In the genomic region with DNA sequence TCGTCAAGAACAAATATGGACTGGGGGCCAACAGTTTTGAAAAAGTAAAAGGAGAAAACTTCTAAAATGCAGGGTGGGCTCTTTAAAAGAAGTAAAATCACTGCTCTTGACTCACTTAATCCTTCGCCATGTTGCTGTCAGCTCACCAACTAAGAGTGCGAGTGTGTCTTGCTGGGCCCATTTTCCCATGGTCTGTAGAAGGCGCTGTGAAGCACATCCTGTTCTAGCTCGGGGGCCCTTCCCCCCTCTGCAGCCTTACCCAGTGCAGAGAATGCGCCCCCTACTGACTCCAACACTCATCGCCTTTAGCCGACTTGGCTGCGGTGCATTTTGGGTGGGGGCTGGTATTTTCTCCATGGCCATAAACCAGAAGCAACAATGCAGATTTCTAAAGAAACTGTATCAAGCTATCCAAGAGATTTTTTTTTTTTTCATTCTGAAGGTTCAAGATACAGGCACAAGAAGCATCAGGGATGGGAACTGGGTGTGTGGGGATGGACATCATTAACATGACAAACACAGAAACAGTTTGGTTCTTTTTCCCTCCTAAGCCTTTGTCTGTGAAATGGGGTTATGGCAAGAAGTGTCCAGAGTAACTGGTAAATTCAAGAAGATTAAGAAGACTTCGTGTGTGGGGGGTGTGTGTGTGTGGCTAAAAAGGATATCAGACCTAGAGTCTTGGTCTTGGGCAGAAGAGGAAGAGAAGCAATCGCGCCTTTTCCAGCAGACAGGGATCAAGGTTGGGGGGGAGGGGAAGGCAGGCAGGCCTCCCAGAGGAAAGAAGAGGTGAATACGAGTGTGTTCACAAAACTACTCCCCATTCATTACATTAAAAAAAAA, we compare ENCODE assay signal across 1 cellular context.
TF ChIP-seq lines count a peak whose summit lies in the region.

No MANE protein-coding gene starts in this region.

TF ChIP-seq in GM12878, 131 proteins besides CTCF, POLR2A, EP300 and RAD21 (continued from another document and continues in another):
- TF ChIP-seq, protein P1, sequence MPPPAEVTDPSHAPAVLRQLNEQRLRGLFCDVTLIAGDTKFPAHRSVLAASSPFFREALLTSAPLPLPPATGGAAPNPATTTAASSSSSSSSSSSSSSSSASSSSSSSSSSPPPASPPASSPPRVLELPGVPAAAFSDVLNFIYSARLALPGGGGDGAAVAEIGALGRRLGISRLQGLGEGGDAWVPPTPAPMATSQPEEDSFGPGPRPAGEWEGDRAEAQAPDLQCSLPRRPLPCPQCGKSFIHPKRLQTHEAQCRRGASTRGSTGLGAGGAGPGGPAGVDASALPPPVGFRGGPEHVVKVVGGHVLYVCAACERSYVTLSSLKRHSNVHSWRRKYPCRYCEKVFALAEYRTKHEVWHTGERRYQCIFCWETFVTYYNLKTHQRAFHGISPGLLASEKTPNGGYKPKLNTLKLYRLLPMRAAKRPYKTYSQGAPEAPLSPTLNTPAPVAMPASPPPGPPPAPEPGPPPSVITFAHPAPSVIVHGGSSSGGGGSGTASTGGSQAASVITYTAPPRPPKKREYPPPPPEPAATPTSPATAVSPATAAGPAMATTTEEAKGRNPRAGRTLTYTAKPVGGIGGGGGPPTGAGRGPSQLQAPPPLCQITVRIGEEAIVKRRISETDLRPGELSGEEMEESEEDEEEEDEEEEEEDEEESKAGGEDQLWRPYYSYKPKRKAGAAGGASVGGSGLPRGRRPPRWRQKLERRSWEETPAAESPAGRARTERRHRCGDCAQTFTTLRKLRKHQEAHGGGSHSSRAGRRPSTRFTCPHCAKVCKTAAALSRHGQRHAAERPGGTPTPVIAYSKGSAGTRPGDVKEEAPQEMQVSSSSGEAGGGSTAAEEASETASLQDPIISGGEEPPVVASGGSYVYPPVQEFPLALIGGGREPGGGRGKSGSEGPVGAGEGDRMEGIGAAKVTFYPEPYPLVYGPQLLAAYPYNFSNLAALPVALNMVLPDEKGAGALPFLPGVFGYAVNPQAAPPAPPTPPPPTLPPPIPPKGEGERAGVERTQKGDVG (CRISPR knock-in tag; IDR thresholded peaks at IDR 0.05), result no peak
- 0 out of 2 replicates have a peak, but pooled peaks have one; percentile 60 for TF ChIP-seq JUND (IDR thresholded peaks at IDR 0.05; ENCODE audit: low read depth, low read length)
- no peak for TF ChIP-seq ZNF274 (IDR thresholded peaks at IDR 0.05; ENCODE audit: insufficient read depth, insufficient read length)
- no peak; the same call in 1 of the 2 replicates for TF ChIP-seq SMAD5 (IDR thresholded peaks at IDR 0.05; ENCODE audit: low read depth)
- TF ChIP-seq BRCA1 (IDR thresholded peaks at IDR 0.05; ENCODE audit: low read depth, low read length), result no peak
- TF ChIP-seq CBX3 (IDR thresholded peaks at IDR 0.05; ENCODE audit: borderline replicate concordance, low read depth), result no peak
- TF ChIP-seq RAD51 (IDR thresholded peaks at IDR 0.05), result no peak
- TF ChIP-seq, protein P2, sequence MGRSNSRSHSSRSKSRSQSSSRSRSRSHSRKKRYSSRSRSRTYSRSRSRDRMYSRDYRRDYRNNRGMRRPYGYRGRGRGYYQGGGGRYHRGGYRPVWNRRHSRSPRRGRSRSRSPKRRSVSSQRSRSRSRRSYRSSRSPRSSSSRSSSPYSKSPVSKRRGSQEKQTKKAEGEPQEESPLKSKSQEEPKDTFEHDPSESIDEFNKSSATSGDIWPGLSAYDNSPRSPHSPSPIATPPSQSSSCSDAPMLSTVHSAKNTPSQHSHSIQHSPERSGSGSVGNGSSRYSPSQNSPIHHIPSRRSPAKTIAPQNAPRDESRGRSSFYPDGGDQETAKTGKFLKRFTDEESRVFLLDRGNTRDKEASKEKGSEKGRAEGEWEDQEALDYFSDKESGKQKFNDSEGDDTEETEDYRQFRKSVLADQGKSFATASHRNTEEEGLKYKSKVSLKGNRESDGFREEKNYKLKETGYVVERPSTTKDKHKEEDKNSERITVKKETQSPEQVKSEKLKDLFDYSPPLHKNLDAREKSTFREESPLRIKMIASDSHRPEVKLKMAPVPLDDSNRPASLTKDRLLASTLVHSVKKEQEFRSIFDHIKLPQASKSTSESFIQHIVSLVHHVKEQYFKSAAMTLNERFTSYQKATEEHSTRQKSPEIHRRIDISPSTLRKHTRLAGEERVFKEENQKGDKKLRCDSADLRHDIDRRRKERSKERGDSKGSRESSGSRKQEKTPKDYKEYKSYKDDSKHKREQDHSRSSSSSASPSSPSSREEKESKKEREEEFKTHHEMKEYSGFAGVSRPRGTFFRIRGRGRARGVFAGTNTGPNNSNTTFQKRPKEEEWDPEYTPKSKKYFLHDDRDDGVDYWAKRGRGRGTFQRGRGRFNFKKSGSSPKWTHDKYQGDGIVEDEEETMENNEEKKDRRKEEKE (IDR thresholded peaks at IDR 0.05), result no peak
- TF ChIP-seq MTA3 (IDR thresholded peaks at IDR 0.05; ENCODE audit: borderline replicate concordance, low read length), result no peak
- no peak for TF ChIP-seq PAX8 (IDR thresholded peaks at IDR 0.05)
- peak in 1 of 2 experiments; percentile 60; a peak in 2 of 4 replicates for TF ChIP-seq ETV6 (conservative IDR thresholded peaks at IDR 0.05 in 1 of 2, IDR thresholded peaks at IDR 0.05 in 1 of 2; ENCODE audit: borderline replicate concordance in 1 of 2, low read depth in 1 of 2)
- peak; percentile 62; the same call in 1 of the 2 replicates for TF ChIP-seq ZNF24 (IDR thresholded peaks at IDR 0.05)
- TF ChIP-seq, protein P3, sequence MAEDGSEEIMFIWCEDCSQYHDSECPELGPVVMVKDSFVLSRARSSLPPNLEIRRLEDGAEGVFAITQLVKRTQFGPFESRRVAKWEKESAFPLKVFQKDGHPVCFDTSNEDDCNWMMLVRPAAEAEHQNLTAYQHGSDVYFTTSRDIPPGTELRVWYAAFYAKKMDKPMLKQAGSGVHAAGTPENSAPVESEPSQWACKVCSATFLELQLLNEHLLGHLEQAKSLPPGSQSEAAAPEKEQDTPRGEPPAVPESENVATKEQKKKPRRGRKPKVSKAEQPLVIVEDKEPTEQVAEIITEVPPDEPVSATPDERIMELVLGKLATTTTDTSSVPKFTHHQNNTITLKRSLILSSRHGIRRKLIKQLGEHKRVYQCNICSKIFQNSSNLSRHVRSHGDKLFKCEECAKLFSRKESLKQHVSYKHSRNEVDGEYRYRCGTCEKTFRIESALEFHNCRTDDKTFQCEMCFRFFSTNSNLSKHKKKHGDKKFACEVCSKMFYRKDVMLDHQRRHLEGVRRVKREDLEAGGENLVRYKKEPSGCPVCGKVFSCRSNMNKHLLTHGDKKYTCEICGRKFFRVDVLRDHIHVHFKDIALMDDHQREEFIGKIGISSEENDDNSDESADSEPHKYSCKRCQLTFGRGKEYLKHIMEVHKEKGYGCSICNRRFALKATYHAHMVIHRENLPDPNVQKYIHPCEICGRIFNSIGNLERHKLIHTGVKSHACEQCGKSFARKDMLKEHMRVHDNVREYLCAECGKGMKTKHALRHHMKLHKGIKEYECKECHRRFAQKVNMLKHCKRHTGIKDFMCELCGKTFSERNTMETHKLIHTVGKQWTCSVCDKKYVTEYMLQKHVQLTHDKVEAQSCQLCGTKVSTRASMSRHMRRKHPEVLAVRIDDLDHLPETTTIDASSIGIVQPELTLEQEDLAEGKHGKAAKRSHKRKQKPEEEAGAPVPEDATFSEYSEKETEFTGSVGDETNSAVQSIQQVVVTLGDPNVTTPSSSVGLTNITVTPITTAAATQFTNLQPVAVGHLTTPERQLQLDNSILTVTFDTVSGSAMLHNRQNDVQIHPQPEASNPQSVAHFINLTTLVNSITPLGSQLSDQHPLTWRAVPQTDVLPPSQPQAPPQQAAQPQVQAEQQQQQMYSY (CRISPR knock-in tag; IDR thresholded peaks at IDR 0.05), result no peak
- no peak for TF ChIP-seq SMAD1 (IDR thresholded peaks at IDR 0.05; ENCODE audit: low read depth, partially characterized antibody)
- TF ChIP-seq GATAD2B (conservative IDR thresholded peaks at IDR 0.05; ENCODE audit: low read depth), result no peak
- no peak for TF ChIP-seq MYC (IDR thresholded peaks at IDR 0.05; ENCODE audit: insufficient read depth, insufficient read length, insufficient replicate concordance, low read length, severe bottlenecking)
- TF ChIP-seq DPF2 (IDR thresholded peaks at IDR 0.05), result no peak
- no peak for TF ChIP-seq CHD4 (IDR thresholded peaks at IDR 0.05)
- TF ChIP-seq, protein P4, sequence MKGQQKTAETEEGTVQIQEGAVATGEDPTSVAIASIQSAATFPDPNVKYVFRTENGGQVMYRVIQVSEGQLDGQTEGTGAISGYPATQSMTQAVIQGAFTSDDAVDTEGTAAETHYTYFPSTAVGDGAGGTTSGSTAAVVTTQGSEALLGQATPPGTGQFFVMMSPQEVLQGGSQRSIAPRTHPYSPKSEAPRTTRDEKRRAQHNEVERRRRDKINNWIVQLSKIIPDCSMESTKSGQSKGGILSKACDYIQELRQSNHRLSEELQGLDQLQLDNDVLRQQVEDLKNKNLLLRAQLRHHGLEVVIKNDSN (IDR thresholded peaks at IDR 0.05; ENCODE audit: borderline replicate concordance, extremely low read length, insufficient read depth, low read depth, low read length), result no peak
- TF ChIP-seq MEF2A (IDR thresholded peaks at IDR 0.05; ENCODE audit: insufficient read depth, low read depth, low read length), result peak; percentile 76
- TF ChIP-seq GABPA (IDR thresholded peaks at IDR 0.05; ENCODE audit: low read depth), result 0 out of 2 replicates have a peak, but pooled peaks have one; percentile 26
- TF ChIP-seq, protein P5, sequence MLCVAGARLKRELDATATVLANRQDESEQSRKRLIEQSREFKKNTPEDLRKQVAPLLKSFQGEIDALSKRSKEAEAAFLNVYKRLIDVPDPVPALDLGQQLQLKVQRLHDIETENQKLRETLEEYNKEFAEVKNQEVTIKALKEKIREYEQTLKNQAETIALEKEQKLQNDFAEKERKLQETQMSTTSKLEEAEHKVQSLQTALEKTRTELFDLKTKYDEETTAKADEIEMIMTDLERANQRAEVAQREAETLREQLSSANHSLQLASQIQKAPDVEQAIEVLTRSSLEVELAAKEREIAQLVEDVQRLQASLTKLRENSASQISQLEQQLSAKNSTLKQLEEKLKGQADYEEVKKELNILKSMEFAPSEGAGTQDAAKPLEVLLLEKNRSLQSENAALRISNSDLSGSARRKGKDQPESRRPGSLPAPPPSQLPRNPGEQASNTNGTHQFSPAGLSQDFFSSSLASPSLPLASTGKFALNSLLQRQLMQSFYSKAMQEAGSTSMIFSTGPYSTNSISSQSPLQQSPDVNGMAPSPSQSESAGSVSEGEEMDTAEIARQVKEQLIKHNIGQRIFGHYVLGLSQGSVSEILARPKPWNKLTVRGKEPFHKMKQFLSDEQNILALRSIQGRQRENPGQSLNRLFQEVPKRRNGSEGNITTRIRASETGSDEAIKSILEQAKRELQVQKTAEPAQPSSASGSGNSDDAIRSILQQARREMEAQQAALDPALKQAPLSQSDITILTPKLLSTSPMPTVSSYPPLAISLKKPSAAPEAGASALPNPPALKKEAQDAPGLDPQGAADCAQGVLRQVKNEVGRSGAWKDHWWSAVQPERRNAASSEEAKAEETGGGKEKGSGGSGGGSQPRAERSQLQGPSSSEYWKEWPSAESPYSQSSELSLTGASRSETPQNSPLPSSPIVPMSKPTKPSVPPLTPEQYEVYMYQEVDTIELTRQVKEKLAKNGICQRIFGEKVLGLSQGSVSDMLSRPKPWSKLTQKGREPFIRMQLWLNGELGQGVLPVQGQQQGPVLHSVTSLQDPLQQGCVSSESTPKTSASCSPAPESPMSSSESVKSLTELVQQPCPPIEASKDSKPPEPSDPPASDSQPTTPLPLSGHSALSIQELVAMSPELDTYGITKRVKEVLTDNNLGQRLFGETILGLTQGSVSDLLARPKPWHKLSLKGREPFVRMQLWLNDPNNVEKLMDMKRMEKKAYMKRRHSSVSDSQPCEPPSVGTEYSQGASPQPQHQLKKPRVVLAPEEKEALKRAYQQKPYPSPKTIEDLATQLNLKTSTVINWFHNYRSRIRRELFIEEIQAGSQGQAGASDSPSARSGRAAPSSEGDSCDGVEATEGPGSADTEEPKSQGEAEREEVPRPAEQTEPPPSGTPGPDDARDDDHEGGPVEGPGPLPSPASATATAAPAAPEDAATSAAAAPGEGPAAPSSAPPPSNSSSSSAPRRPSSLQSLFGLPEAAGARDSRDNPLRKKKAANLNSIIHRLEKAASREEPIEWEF (IDR thresholded peaks at IDR 0.05; ENCODE audit: insufficient replicate concordance, low read depth, low read length), result no peak
- TF ChIP-seq STAT1 (conservative IDR thresholded peaks at IDR 0.05), result no peak; the same call in 1 of the 2 replicates
- no peak for TF ChIP-seq NR2C2 (IDR thresholded peaks at IDR 0.05; ENCODE audit: borderline replicate concordance, control insufficient read depth, insufficient read length, low read depth)
- TF ChIP-seq, protein P6, sequence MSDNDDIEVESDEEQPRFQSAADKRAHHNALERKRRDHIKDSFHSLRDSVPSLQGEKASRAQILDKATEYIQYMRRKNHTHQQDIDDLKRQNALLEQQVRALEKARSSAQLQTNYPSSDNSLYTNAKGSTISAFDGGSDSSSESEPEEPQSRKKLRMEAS (IDR thresholded peaks at IDR 0.05; ENCODE audit: low read depth, low read length), result peak; percentile 80
- TF ChIP-seq, protein P7, sequence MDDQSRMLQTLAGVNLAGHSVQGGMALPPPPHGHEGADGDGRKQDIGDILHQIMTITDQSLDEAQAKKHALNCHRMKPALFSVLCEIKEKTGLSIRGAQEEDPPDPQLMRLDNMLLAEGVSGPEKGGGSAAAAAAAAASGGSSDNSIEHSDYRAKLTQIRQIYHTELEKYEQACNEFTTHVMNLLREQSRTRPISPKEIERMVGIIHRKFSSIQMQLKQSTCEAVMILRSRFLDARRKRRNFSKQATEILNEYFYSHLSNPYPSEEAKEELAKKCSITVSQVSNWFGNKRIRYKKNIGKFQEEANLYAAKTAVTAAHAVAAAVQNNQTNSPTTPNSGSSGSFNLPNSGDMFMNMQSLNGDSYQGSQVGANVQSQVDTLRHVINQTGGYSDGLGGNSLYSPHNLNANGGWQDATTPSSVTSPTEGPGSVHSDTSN (IDR thresholded peaks at IDR 0.05; ENCODE audit: insufficient replicate concordance, low read depth, low read length), result no peak
- TF ChIP-seq, protein P8, sequence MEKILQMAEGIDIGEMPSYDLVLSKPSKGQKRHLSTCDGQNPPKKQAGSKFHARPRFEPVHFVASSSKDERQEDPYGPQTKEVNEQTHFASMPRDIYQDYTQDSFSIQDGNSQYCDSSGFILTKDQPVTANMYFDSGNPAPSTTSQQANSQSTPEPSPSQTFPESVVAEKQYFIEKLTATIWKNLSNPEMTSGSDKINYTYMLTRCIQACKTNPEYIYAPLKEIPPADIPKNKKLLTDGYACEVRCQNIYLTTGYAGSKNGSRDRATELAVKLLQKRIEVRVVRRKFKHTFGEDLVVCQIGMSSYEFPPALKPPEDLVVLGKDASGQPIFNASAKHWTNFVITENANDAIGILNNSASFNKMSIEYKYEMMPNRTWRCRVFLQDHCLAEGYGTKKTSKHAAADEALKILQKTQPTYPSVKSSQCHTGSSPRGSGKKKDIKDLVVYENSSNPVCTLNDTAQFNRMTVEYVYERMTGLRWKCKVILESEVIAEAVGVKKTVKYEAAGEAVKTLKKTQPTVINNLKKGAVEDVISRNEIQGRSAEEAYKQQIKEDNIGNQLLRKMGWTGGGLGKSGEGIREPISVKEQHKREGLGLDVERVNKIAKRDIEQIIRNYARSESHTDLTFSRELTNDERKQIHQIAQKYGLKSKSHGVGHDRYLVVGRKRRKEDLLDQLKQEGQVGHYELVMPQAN (conservative IDR thresholded peaks at IDR 0.05), result no peak
- TF ChIP-seq TBL1XR1 (IDR thresholded peaks at IDR 0.05; ENCODE audit: low read depth, low read length), result peak; percentile 91
- TF ChIP-seq SP1 (IDR thresholded peaks at IDR 0.05; ENCODE audit: low read depth, low read length), result peak; percentile 70
- TF ChIP-seq ZBED1 (IDR thresholded peaks at IDR 0.05; ENCODE audit: borderline replicate concordance), result peak; percentile 66; the same call in 1 of the 2 replicates
- TF ChIP-seq WRNIP1 (IDR thresholded peaks at IDR 0.05; ENCODE audit: borderline replicate concordance, low read depth, low read length), result peak; percentile 26; the same call in 1 of the 2 replicates
- peak; percentile 92 for TF ChIP-seq PML (IDR thresholded peaks at IDR 0.05; ENCODE audit: low read length)
- peak; percentile 97 for TF ChIP-seq CBX5 (IDR thresholded peaks at IDR 0.05; ENCODE audit: low read depth)
- TF ChIP-seq CBFB (IDR thresholded peaks at IDR 0.05; ENCODE audit: low read depth), result peak; percentile 79; the same call in 1 of the 2 replicates
- TF ChIP-seq ZNF217 (IDR thresholded peaks at IDR 0.05), result peak; percentile 46; the same call in 1 of the 2 replicates
